13 cellular contexts compared by ENCODE assay signal in genomic region chr16:73365010-73365409, GRCh38.
DNase-seq lines count a peak whose midpoint lies in the region; ATAC-seq and TF ChIP-seq lines count a peak whose summit lies in the region.
"Had no signal": no experiment of that assay in that cellular context is flagged by ENCODE, and none has a peak within 500 bp of the region (broad histone marks: within the 10 kb centered on the region; RNA-seq: fewer than 3 reads in every experiment).

No MANE protein-coding gene starts in this region.

- H3K27ac ChIP-seq in AG04450 (ENCODE audit: low read depth, low read length), result no peak overlapping the region
- H3K27ac ChIP-seq: VCaP had no signal

- DNase-seq in AG04450 (ENCODE audit: low read depth, low spot score) (peak; percentile 16), LHCN-M2 (ENCODE audit: low read depth) (peak; percentile 4), NCI-H524 treated with DMSO at 0.1 percent for 48 hours (lab: John Stamatoyannopoulos, UW) (peak; percentile 96), fibroblast of the aortic adventitia (ENCODE audit: low read depth) (peak; percentile 2), AML-193 (lab: John Stamatoyannopoulos, UW) (no peak), omental fat pad (ENCODE audit: low spot score) (no peak)
- no peak for DNase-seq in activated T-cell treated with anti-CD3 and anti-CD28 coated beads, Interleukin-2, amount 50 U/mL, for 1 hour
- DNase-seq: effector memory CD4-positive, alpha-beta T cell; NCI-H1930; stimulated activated CD4-positive, alpha-beta T cell treated with anti-CD3 and anti-CD28 coated beads, Interleukin-12 subunit alpha, Interleukin-12 subunit beta, amount 100 ng/mL, for 4 hours had no signal

- peaks cover under 1% of the 10 kb centered on the region for H3K27me3 ChIP-seq in AG04450 (ENCODE audit: control insufficient read depth, insufficient read depth, low read length)

- ATAC-seq in GM21737 (IDR thresholded peaks at IDR 0.05; ENCODE audit: unreplicated experiment) (no peak), omental fat pad (ENCODE audit: low FRiP score) (no peak)
- ATAC-seq: left colon had no signal

- no peak for TF ChIP-seq CTCF in AG04450 (IDR thresholded peaks at IDR 0.05; ENCODE audit: low read depth, low read length)
- no peak for TF ChIP-seq CTCF in fibroblast of the aortic adventitia (IDR thresholded peaks at IDR 0.05; ENCODE audit: insufficient read depth, low read length)
- no peak for TF ChIP-seq CTCF in omental fat pad (IDR thresholded peaks at IDR 0.05)

- CTCF ChIA-PET in AG04450 (lab: Charles Lee), result no interaction called here

- H3K4me3 ChIP-seq in AG04450 (ENCODE audit: low read depth, low read length) (no peak overlapping the region), fibroblast of the aortic adventitia (ENCODE audit: low read depth, low read length) (no peak overlapping the region)

- POLR2A ChIA-PET in AG04450 (lab: Yijun Ruan, JAX), result no interaction called here

- H3K9me3 ChIP-seq in AG04450 (ENCODE audit: control insufficient read depth, insufficient read depth, low read length), result no peaks in the 10 kb centered on the region

Comparison
In these comparisons a context has a peak if more than half of its experiments do, and no peak if none do; other contexts are left out.
1. DNase-seq: peak in AG04450 (single experiment), LHCN-M2 (single experiment), NCI-H524 treated with DMSO at 0.1 percent for 48 hours (single experiment) and fibroblast of the aortic adventitia (single experiment); none in AML-193 (0 of 2), omental fat pad (single experiment) and activated T-cell treated with anti-CD3 and anti-CD28 coated beads, Interleukin-2, amount 50 U/mL, for 1 hour (single experiment).